Comparison of ENCODE assay signal across 18 cellular contexts in genomic region chr11:130574740-130575139, GRCh38.
DNase-seq lines count a peak whose midpoint lies in the region; ATAC-seq, FAIRE-seq and TF ChIP-seq lines count a peak whose summit lies in the region.
"Had no signal": no experiment of that assay in that cellular context is flagged by ENCODE, and none has a peak within 500 bp of the region (broad histone marks: within the 10 kb centered on the region; RNA-seq: fewer than 3 reads in every experiment).

No MANE protein-coding gene starts in this region.

- H3K36me3 ChIP-seq in H1 (ENCODE audit: control insufficient read depth in 2 of 4, insufficient read depth in 4 of 4, low read length in 3 of 4) (no peaks in the 10 kb centered on the region), psoas muscle (ENCODE audit: insufficient read depth in 1 of 2, low read depth in 1 of 2) (no peaks in the 10 kb centered on the region), tibial nerve (no peaks in the 10 kb centered on the region)
- H3K36me3 ChIP-seq: BLaER1 treated with 17β-estradiol and CSF1 and Interleukin-3, amounts not matched to agents 10 nM and 100 nM had no signal

- no peak overlapping the region for H4K5ac ChIP-seq in H1 (ENCODE audit: insufficient read length, low read depth, low read length)

- ATAC-seq in Right ventricle myocardium superior (ENCODE audit: poor library complexity), result peak; percentile 65
- ATAC-seq in psoas muscle, result peak; percentile 57 to 88 (median 77)
- ATAC-seq: CD8-positive, alpha-beta T cell; GM23338; HCT116 had no signal

- no peaks in the 10 kb centered on the region for H3K79me2 ChIP-seq in H1 (ENCODE audit: control insufficient read depth in 1 of 2, insufficient read depth in 2 of 2, low read length in 2 of 2)

- H3K4me3 ChIP-seq in H1 (ENCODE audit: extremely low read depth in 1 of 4, insufficient read depth in 2 of 4, low read depth in 3 of 4, low read length in 4 of 4) (no peak overlapping the region), psoas muscle (no peak overlapping the region), tibial nerve (no peak overlapping the region)
- H3K4me3 ChIP-seq: BLaER1 treated with 17β-estradiol and CSF1 and Interleukin-3, amounts not matched to agents 10 nM and 100 nM; GM23338 had no signal

- H3K23me2 ChIP-seq in H1 (ENCODE audit: low read depth, low read length), result no peaks in the 10 kb centered on the region

- no peak overlapping the region for H2BK5ac ChIP-seq in H1 (ENCODE audit: low read depth, low read length)

- H3K56ac ChIP-seq in H1 (replicated peaks; ENCODE audit: insufficient read length, low read depth, low read length), result no peak overlapping the region

- TF ChIP-seq RAD21 in H1 (IDR thresholded peaks at IDR 0.05 in 1 of 2, conservative IDR thresholded peaks at IDR 0.05 in 1 of 2; ENCODE audit: low read depth in 2 of 2, low read length in 2 of 2), result no peak

- no peaks in the 10 kb centered on the region for H3K36me3 Mint-ChIP-seq in HFFc6 (ENCODE audit: low read depth)
- H3K36me3 Mint-ChIP-seq: CD8-positive, alpha-beta T cell had no signal

- H2BK12ac ChIP-seq in H1 (ENCODE audit: low read depth, low read length), result no peak overlapping the region; the same call in 1 of the 2 replicates

- H3K79me1 ChIP-seq in H1 (ENCODE audit: low read depth, low read length), result no peaks in the 10 kb centered on the region

- H3K9me3 Mint-ChIP-seq in HFFc6, result no peaks in the 10 kb centered on the region
- H3K9me3 Mint-ChIP-seq: CD8-positive, alpha-beta T cell; GM23338 had no signal

- intact Hi-C loops in Right ventricle myocardium superior (cut with DNase I), result no loop called here
- intact Hi-C loops in cardiac septum (cut with DNase I), result no loop called here
- intact Hi-C loops in psoas muscle (cut with DNase I), result no loop called here

- H2AFZ ChIP-seq in H1 (ENCODE audit: low read length), result no peak overlapping the region
- H2AFZ ChIP-seq: GM23338 had no signal

- no peak for TF ChIP-seq EP300 in H1 (IDR thresholded peaks at IDR 0.05; ENCODE audit: borderline replicate concordance in 1 of 2, low read depth in 2 of 2, low read length in 2 of 2)
- no peak for TF ChIP-seq EP300 in tibial nerve (IDR thresholded peaks at IDR 0.05)

- H3K14ac ChIP-seq in H1 (ENCODE audit: insufficient read length), result no peak overlapping the region

- H3K4me1 ChIP-seq in H1 (replicated peaks in 1 of 4; ENCODE audit: control insufficient read depth in 3 of 4, insufficient read depth in 4 of 4, low read length in 3 of 4) (no peaks in the 10 kb centered on the region), psoas muscle (peaks cover 4% of the 10 kb centered on the region), tibial nerve (peaks cover 0 to 20% (median 9%) of the 10 kb centered on the region in 4 donors)

- no peak overlapping the region for H4K8ac ChIP-seq in H1 (ENCODE audit: extremely low read depth, insufficient read depth, low read length)

- H2BK15ac ChIP-seq in H1 (ENCODE audit: low read length), result peak overlapping the region; percentile 5; the same call in 1 of the 2 replicates

- no peak overlapping the region for H4K91ac ChIP-seq in H1 (replicated peaks; ENCODE audit: insufficient read length, low read length)

- H3K18ac ChIP-seq in H1 (ENCODE audit: extremely low read depth, low read length), result no peak overlapping the region

- no peak overlapping the region for H3K4ac ChIP-seq in H1 (replicated peaks; ENCODE audit: insufficient read length, low read depth, low read length)

- H3K4me3 Mint-ChIP-seq in HFFc6, result no peak overlapping the region
- H3K4me3 Mint-ChIP-seq: B cell; CD8-positive, alpha-beta T cell; GM23338 had no signal

- DNase-seq in NCI-H345 treated with DMSO at 0.1 percent for 48 hours (lab: John Stamatoyannopoulos, UW; ENCODE audit: unreplicated experiment) (peak; percentile 4), NCI-H345 (lab: John Stamatoyannopoulos, UW) (no peak), Right ventricle myocardium superior (no peak), cardiac septum (ENCODE audit: low spot score) (no peak), H1 (ENCODE audit: low read depth in 1 of 2, low spot score in 2 of 2) (no peak), psoas muscle (no peak), HFFc6 (no peak), tibial nerve (ENCODE audit: low spot score in 2 of 2) (no peak)
- DNase-seq: Calu3; CD8-positive, alpha-beta T cell; DMS79 treated with DMSO at 0.1 percent for 48 hours; GF-D8; H7 had no signal

- TF ChIP-seq CTCF in H1 (IDR thresholded peaks at IDR 0.05; ENCODE audit: control extremely low read depth in 1 of 3, insufficient read depth in 1 of 3, low read depth in 1 of 3, low read length in 3 of 3), result no peak
- no peak for TF ChIP-seq CTCF in psoas muscle (IDR thresholded peaks at IDR 0.05)
- TF ChIP-seq CTCF in HFFc6 (IDR thresholded peaks at IDR 0.05), result no peak
- TF ChIP-seq CTCF in tibial nerve (IDR thresholded peaks at IDR 0.05), result no peak

- TF ChIP-seq POLR2A in H1 (IDR thresholded peaks at IDR 0.05; ENCODE audit: control extremely low read depth in 1 of 2, low read depth in 2 of 2, low read length in 2 of 2), result no peak
- TF ChIP-seq POLR2A in tibial nerve (IDR thresholded peaks at IDR 0.05), result no peak

- H3K9ac ChIP-seq in H1 (replicated peaks in 1 of 4; ENCODE audit: extremely low read depth in 1 of 4, low read depth in 3 of 4, low read length in 3 of 4), result no peak overlapping the region
- H3K9ac ChIP-seq: BLaER1 treated with 17β-estradiol and CSF1 and Interleukin-3, amounts not matched to agents 10 nM and 100 nM had no signal

- H3K9me3 ChIP-seq in H1 (ENCODE audit: insufficient read depth in 2 of 2, low read depth in 1 of 2, low read length in 1 of 2) (no peaks in the 10 kb centered on the region), psoas muscle (no peaks in the 10 kb centered on the region), tibial nerve (no peaks in the 10 kb centered on the region)
- H3K9me3 ChIP-seq: BLaER1 treated with 17β-estradiol and CSF1 and Interleukin-3, amounts not matched to agents 10 nM and 100 nM had no signal

- FAIRE-seq in H1 (lab: Jason Lieb, UNC), result no peak
- FAIRE-seq: HTR-8/SVneo had no signal

- H3K27me3 ChIP-seq in H1 (replicated peaks in 1 of 4; ENCODE audit: control insufficient read depth in 3 of 4, extremely low read depth in 1 of 4, insufficient read depth in 3 of 4, low read length in 3 of 4) (no peaks in the 10 kb centered on the region), psoas muscle (ENCODE audit: insufficient read depth in 3 of 3, low read length in 2 of 3) (no peaks in the 10 kb centered on the region), tibial nerve (no peaks in the 10 kb centered on the region)
- H3K27me3 ChIP-seq: BLaER1 treated with 17β-estradiol and CSF1 and Interleukin-3, amounts not matched to agents 10 nM and 100 nM had no signal

- peaks cover 11% of the 10 kb centered on the region for H3K27me3 Mint-ChIP-seq in HFFc6 (ENCODE audit: insufficient read depth)

- no peaks in the 10 kb centered on the region for H4K20me1 ChIP-seq in H1 (replicated peaks in 1 of 2; ENCODE audit: control insufficient read depth in 1 of 2, insufficient read depth in 2 of 2, low read length in 2 of 2)
- H4K20me1 ChIP-seq: BLaER1 treated with 17β-estradiol and CSF1 and Interleukin-3, amounts not matched to agents 10 nM and 100 nM had no signal

- no peak overlapping the region for H2AK5ac ChIP-seq in H1 (ENCODE audit: low read depth, low read length)

- no peak overlapping the region for H3K27ac ChIP-seq in H1 (ENCODE audit: low read depth, low read length)
- H3K27ac ChIP-seq in psoas muscle, result no peak overlapping the region
- H3K27ac ChIP-seq in tibial nerve, result no peak overlapping the region
- H3K27ac ChIP-seq: BLaER1 treated with 17β-estradiol and CSF1 and Interleukin-3, amounts not matched to agents 10 nM and 100 nM had no signal

- WGBS in H1 (ENCODE audit: extremely low coverage in 1 of 2, insufficient coverage in 1 of 2, insufficient read length in 1 of 2, insufficient replicate concordance in 2 of 2, low coverage in 1 of 2, low lambda C conversion rate in 2 of 2, missing lambda C conversion rate in 1 of 2), 2 experiments, result 88% methylated on average over 2 of the region's 2 CpGs; no CpG with 5 or more reads in 1 of the 2 experiments
- 34 to 38% (median 37%) methylated on average over 2 of the region's 2 CpGs for WGBS in psoas muscle, 3 donors
- 90 to 93% methylated on average over 2 of the region's 2 CpGs for WGBS in tibial nerve, 2 donors

- CTCF ChIA-PET in H1 (lab: Charles Lee; ENCODE audit: partially characterized antibody), result interaction anchor here (1.1 kb wide), 1 partner anchor 13 kb away, joined by 3 read pairs; no protein-coding TSS in a partner anchor

- H2BK20ac ChIP-seq in H1 (ENCODE audit: low read length), result no peak overlapping the region

- H3K4me2 ChIP-seq in H1 (ENCODE audit: insufficient read depth in 1 of 2, low read depth in 2 of 2, low read length in 2 of 2), result no peak overlapping the region
- H3K4me2 ChIP-seq: GM23338 had no signal

- POLR2A ChIA-PET in H1 (lab: Charles Lee; ENCODE audit: partially characterized antibody), result no interaction called here

- no peak overlapping the region for H3K23ac ChIP-seq in H1 (ENCODE audit: insufficient read length)

- peaks cover 2% of the 10 kb centered on the region for H3K4me1 Mint-ChIP-seq in HFFc6 (ENCODE audit: low read depth)
- H3K4me1 Mint-ChIP-seq: B cell, GM23338 had no signal

- H3K27ac Mint-ChIP-seq in HFFc6, result no peak overlapping the region
- H3K27ac Mint-ChIP-seq: B cell; CD8-positive, alpha-beta T cell; GM23338 had no signal

- no peak overlapping the region for H2BK120ac ChIP-seq in H1 (replicated peaks; ENCODE audit: low read depth, low read length)

TF ChIP-seq in H1, 55 proteins besides CTCF, POLR2A, EP300 and RAD21 (continues in another document):
- TF ChIP-seq SUZ12 (IDR thresholded peaks at IDR 0.05; ENCODE audit: low read length), result no peak
- TF ChIP-seq CHD1 (IDR thresholded peaks at IDR 0.05; ENCODE audit: low read depth, low read length), result no peak
- TF ChIP-seq CBX8 (IDR thresholded peaks at IDR 0.05; ENCODE audit: borderline replicate concordance, low read depth, low read length), result no peak
- no peak for TF ChIP-seq POU5F1 (IDR thresholded peaks at IDR 0.05; ENCODE audit: low read depth, low read length)
- TF ChIP-seq TEAD4 (IDR thresholded peaks at IDR 0.05; ENCODE audit: low read depth, low read length), result no peak
- TF ChIP-seq ASH2L (IDR thresholded peaks at IDR 0.05; ENCODE audit: low read length), result no peak
- TF ChIP-seq EGR1 (IDR thresholded peaks at IDR 0.05; ENCODE audit: borderline replicate concordance, low read depth, low read length), result no peak
- no peak for TF ChIP-seq RNF2 (IDR thresholded peaks at IDR 0.05; ENCODE audit: borderline replicate concordance, low read depth, low read length, missing control alignments, poor library complexity, severe bottlenecking)
- TF ChIP-seq CEBPB (IDR thresholded peaks at IDR 0.05; ENCODE audit: low read depth, low read length), result no peak
- TF ChIP-seq TAF7 (optimal IDR thresholded peaks at IDR 0.05; ENCODE audit: borderline replicate concordance, low read depth, low read length), result no peak
- TF ChIP-seq, protein P1, sequence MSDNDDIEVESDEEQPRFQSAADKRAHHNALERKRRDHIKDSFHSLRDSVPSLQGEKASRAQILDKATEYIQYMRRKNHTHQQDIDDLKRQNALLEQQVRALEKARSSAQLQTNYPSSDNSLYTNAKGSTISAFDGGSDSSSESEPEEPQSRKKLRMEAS (IDR thresholded peaks at IDR 0.05), result no peak
- TF ChIP-seq NANOG (IDR thresholded peaks at IDR 0.05; ENCODE audit: insufficient read depth, low read depth, low read length, poor library complexity, severe bottlenecking), result no peak
